17 cellular contexts compared by ENCODE assay signal in genomic region chr6:6872924-6873344, GRCh38.
DNase-seq lines count a peak whose midpoint lies in the region; ATAC-seq, FAIRE-seq and TF ChIP-seq lines count a peak whose summit lies in the region.
"Had no signal": no experiment of that assay in that cellular context is flagged by ENCODE, and none has a peak within 500 bp of the region (broad histone marks: within the 10 kb centered on the region; RNA-seq: fewer than 3 reads in every experiment).

No MANE protein-coding gene starts in this region.

- H3K18ac ChIP-seq in mesendoderm (ENCODE audit: low read length) (no peak overlapping the region), neuronal stem cell (ENCODE audit: low read length) (no peak overlapping the region)

- ATAC-seq in K562: peak; percentile 85

- H3K4me3 ChIP-seq in HUES48 (ENCODE audit: low read depth, low read length) (no peak overlapping the region), K562 (no peak overlapping the region), mesendoderm (ENCODE audit: low read length) (no peak overlapping the region), neuronal stem cell (ENCODE audit: low read length in 2 of 2) (no peak overlapping the region)

- peaks cover 0 to 5% (median 0%) of the 10 kb centered on the region in 7 donors for H3K9me3 Mint-ChIP-seq in CD14-positive monocyte
- peaks cover 2% of the 10 kb centered on the region for H3K9me3 Mint-ChIP-seq in Calu3 (ENCODE audit: low read depth, unreplicated experiment)

- no peak overlapping the region for H3K9ac ChIP-seq in HUES48 (ENCODE audit: low read depth, low read length)
- H3K9ac ChIP-seq in K562 (ENCODE audit: insufficient read depth in 1 of 2, low read depth in 2 of 2, low read length in 2 of 2): no peak overlapping the region; a peak in 1 of 4 replicates
- no peak overlapping the region for H3K9ac ChIP-seq in mesendoderm (ENCODE audit: low read length)
- H3K9ac ChIP-seq in neuronal stem cell (ENCODE audit: low read depth, low read length, poor library complexity): no peak overlapping the region

- no peaks in the 10 kb centered on the region for H3K79me1 ChIP-seq in mesendoderm (ENCODE audit: low read length)
- H3K79me1 ChIP-seq in neuronal stem cell (ENCODE audit: low read depth, low read length): no peaks in the 10 kb centered on the region

- H3K79me2 ChIP-seq in K562 (ENCODE audit: control insufficient read depth, insufficient read depth, low read length): no peaks in the 10 kb centered on the region
- H3K79me2 ChIP-seq in mesendoderm (ENCODE audit: control insufficient read depth, insufficient read depth, low read length): no peaks in the 10 kb centered on the region

- H3K23ac ChIP-seq in mesendoderm (ENCODE audit: low read length) (no peak overlapping the region), neuronal stem cell (ENCODE audit: low read depth, low read length, poor library complexity) (no peak overlapping the region)

- in situ Hi-C loops in K562 (cut with MboI): no loop called here

- H3K4me1 Mint-ChIP-seq in CD14-positive monocyte (peaks cover 60% of the 10 kb centered on the region), Calu3 (ENCODE audit: low read depth, unreplicated experiment) (no peaks in the 10 kb centered on the region)
- H3K4me1 Mint-ChIP-seq: B cell had no signal

- H3K4me3 Mint-ChIP-seq in CD14-positive monocyte (no peak overlapping the region), Calu3 (ENCODE audit: low read depth, unreplicated experiment) (no peak overlapping the region)
- H3K4me3 Mint-ChIP-seq: B cell had no signal

- peak overlapping the region; percentile 0 for H3K27ac ChIP-seq in HUES48 (ENCODE audit: low read depth, low read length)
- H3K27ac ChIP-seq in K562 (ENCODE audit: extremely low read depth, low read depth, low read length): peak overlapping the region; percentile 13; the same call in 1 of the 3 replicates
- H3K27ac ChIP-seq in mesendoderm (ENCODE audit: low read depth, low read length): no peak overlapping the region
- no peak overlapping the region for H3K27ac ChIP-seq in neuronal stem cell (replicated peaks; ENCODE audit: low read length)

- H4K91ac ChIP-seq in neuronal stem cell (ENCODE audit: low read depth, low read length, poor library complexity): no peak overlapping the region

- BruUV-seq in K562 (replicated peaks; lab: Mats Ljungman, UMichigan) (no TSS peak), Calu3 (replicated peaks; lab: Mats Ljungman, UMichigan) (no TSS peak)

- WGBS in K562 (ENCODE audit: insufficient coverage, low coverage, missing lambda C conversion rate): 6% methylated on average over 4 of the region's 4 CpGs
- no CpG with 5 or more reads among the region's 4 CpGs for whole genome bisulfite sequencing in mesendoderm (ENCODE audit: extremely low coverage, insufficient coverage, low lambda C conversion rate)
- no CpG with 5 or more reads among the region's 4 CpGs for WGBS in neuronal stem cell (ENCODE audit: extremely low coverage in 2 of 2, insufficient read length in 2 of 2, insufficient replicate concordance in 1 of 2), 2 donors

- H2BK5ac ChIP-seq in mesendoderm (ENCODE audit: low read length): no peak overlapping the region
- no peak overlapping the region for H2BK5ac ChIP-seq in neuronal stem cell (ENCODE audit: low read length)

- H2BK15ac ChIP-seq in mesendoderm (replicated peaks; ENCODE audit: low read depth) (no peak overlapping the region), neuronal stem cell (ENCODE audit: low read length) (no peak overlapping the region)

- peak in 1 of 3 experiments; percentile 48; a peak in 2 of 6 replicates for TF ChIP-seq CTCF in K562 (IDR thresholded peaks at IDR 0.05 in 2 of 3, conservative IDR thresholded peaks at IDR 0.05 in 1 of 3; ENCODE audit: insufficient read depth in 2 of 3, low read depth in 1 of 3, low read length in 3 of 3)
- no peak for TF ChIP-seq CTCF in CD14-positive monocyte (IDR thresholded peaks at IDR 0.05)
- no peak for TF ChIP-seq CTCF in Calu3 (IDR thresholded peaks at IDR 0.05; ENCODE audit: unreplicated experiment)

- no peak overlapping the region for H2AK5ac ChIP-seq in mesendoderm (ENCODE audit: low read length)
- no peak overlapping the region for H2AK5ac ChIP-seq in neuronal stem cell (ENCODE audit: low read depth, low read length)

- H3K9me3 ChIP-seq in HUES48 (ENCODE audit: control insufficient read depth, insufficient read depth, low read length) (no peaks in the 10 kb centered on the region), K562 (replicated peaks; ENCODE audit: control insufficient read depth, insufficient read depth, low read depth, low read length) (no peaks in the 10 kb centered on the region), neuronal stem cell (replicated peaks in 1 of 2; ENCODE audit: control insufficient read depth in 2 of 2, insufficient read depth in 1 of 2, low read depth in 1 of 2, low read length in 2 of 2) (no peaks in the 10 kb centered on the region)

- H3K4me2 ChIP-seq in K562 (ENCODE audit: insufficient read depth, low read length): peak overlapping the region; percentile 11; the same call in 1 of the 2 replicates
- no peak overlapping the region for H3K4me2 ChIP-seq in mesendoderm (ENCODE audit: low read length)
- no peak overlapping the region for H3K4me2 ChIP-seq in neuronal stem cell (ENCODE audit: insufficient read depth, low read length, poor library complexity, severe bottlenecking)

- H4K20me1 ChIP-seq in K562 (replicated peaks; ENCODE audit: control insufficient read depth, insufficient read depth, low read length): no peaks in the 10 kb centered on the region

- DNase-seq in GM12891 (ENCODE audit: insufficient read length, low spot score) (no peak), K562 (ENCODE audit: extremely low read depth in 1 of 4, low spot score in 3 of 4) (peak in 3 of 4 experiments; percentile 52 to 72 (median 63)), mesendoderm (peak; percentile 23), neuronal stem cell (ENCODE audit: low spot score) (no peak), CD14-positive monocyte (ENCODE audit: low spot score) (no peak), Calu3 (no peak), NCI-H69 (lab: John Stamatoyannopoulos, UW) (no peak)
- DNase-seq: ACHN, DMS 273 treated with DMSO at 0.1 percent for 48 hours, NCI-H187, NCI-H226, NCI-H524 treated with DMSO at 0.1 percent for 48 hours, RPMI8226, SIG-M5, SW 1271 had no signal

- H3K36me3 ChIP-seq in HUES48 (ENCODE audit: control insufficient read depth, insufficient read depth, low read length) (no peaks in the 10 kb centered on the region), K562 (ENCODE audit: control insufficient read depth, insufficient read depth, low read length) (no peaks in the 10 kb centered on the region), mesendoderm (ENCODE audit: control insufficient read depth, insufficient read depth, low read length) (no peaks in the 10 kb centered on the region), neuronal stem cell (replicated peaks in 1 of 2; ENCODE audit: control insufficient read depth in 2 of 2, insufficient read depth in 2 of 2, low read length in 2 of 2) (no peaks in the 10 kb centered on the region)

- H3K4me1 ChIP-seq in HUES48 (ENCODE audit: control insufficient read depth, insufficient read depth, low read length) (peaks cover 11% of the 10 kb centered on the region), K562 (replicated peaks in 1 of 2; ENCODE audit: control insufficient read depth in 2 of 2, insufficient read depth in 2 of 2, low read length in 2 of 2) (peaks cover 10 to 24% of the 10 kb centered on the region in 2 experiments; a peak in 4 of 5 replicates), mesendoderm (ENCODE audit: control insufficient read depth, low read depth, low read length) (no peaks in the 10 kb centered on the region), neuronal stem cell (ENCODE audit: control insufficient read depth in 2 of 2, insufficient read depth in 1 of 2, low read depth in 1 of 2, low read length in 2 of 2) (no peaks in the 10 kb centered on the region)

- H3K27me3 ChIP-seq in HUES48 (ENCODE audit: control insufficient read depth, insufficient read depth, low read length): no peaks in the 10 kb centered on the region
- no peaks in the 10 kb centered on the region for H3K27me3 ChIP-seq in K562 (ENCODE audit: control insufficient read depth in 2 of 2, insufficient read depth in 2 of 2, low read length in 2 of 2)
- no peaks in the 10 kb centered on the region for H3K27me3 ChIP-seq in mesendoderm (ENCODE audit: insufficient read depth, low read length, poor library complexity)
- H3K27me3 ChIP-seq in neuronal stem cell (ENCODE audit: control insufficient read depth in 3 of 3, insufficient read depth in 3 of 3, low read depth in 1 of 3, low read length in 3 of 3): no peaks in the 10 kb centered on the region

- H3K14ac ChIP-seq in neuronal stem cell (ENCODE audit: low read length): no peak overlapping the region

- TF ChIP-seq EP300 in K562 (IDR thresholded peaks at IDR 0.05; ENCODE audit: low read length): no peak

- peak; percentile 47 to 53 for TF ChIP-seq RAD21 in K562 (CRISPR knock-in tag; conservative IDR thresholded peaks at IDR 0.05 in 1 of 2, IDR thresholded peaks at IDR 0.05 in 1 of 2)

- FAIRE-seq in GM12891 (lab: Jason Lieb, UNC) (no peak), K562 (lab: Jason Lieb, UNC) (peak; percentile 67)

- peaks cover 0 to under 1% (median 0%) of the 10 kb centered on the region in 3 donors for H3K27me3 Mint-ChIP-seq in CD14-positive monocyte (ENCODE audit: low read depth in 3 of 3)
- H3K27me3 Mint-ChIP-seq in Calu3 (ENCODE audit: unreplicated experiment): no peaks in the 10 kb centered on the region

- H2AFZ ChIP-seq in K562 (ENCODE audit: low read depth, low read length): peak overlapping the region; percentile 83
- no peak overlapping the region for H2AFZ ChIP-seq in neuronal stem cell (ENCODE audit: low read length)

- H3K56ac ChIP-seq in mesendoderm (ENCODE audit: low read length): no peak overlapping the region

- TF ChIP-seq POLR2A in GM12891 (IDR thresholded peaks at IDR 0.05; ENCODE audit: low read depth, low read length): peak; percentile 66
- peak; percentile 36; the same call in 1 of the 2 replicates for TF ChIP-seq POLR2A in K562 (conservative IDR thresholded peaks at IDR 0.05)

- no peak overlapping the region for H2BK12ac ChIP-seq in neuronal stem cell (ENCODE audit: low read length)

- H2BK120ac ChIP-seq in mesendoderm (ENCODE audit: low read depth, low read length): no peak overlapping the region
- H2BK120ac ChIP-seq in neuronal stem cell (ENCODE audit: low read depth, low read length): no peak overlapping the region

- CTCF ChIA-PET in K562 (lab: Yijun Ruan, JAX; ENCODE audit: low intra/inter-chr PET ratio) (no interaction called here), Calu3 (lab: Charles Lee) (no interaction called here)

- POLR2A ChIA-PET in K562 (lab: Yijun Ruan, JAX): interaction anchor here (0.6 to 1.3 kb wide), 6 partner anchors 8 to 110 kb away, joined by 3 read pairs; no protein-coding TSS in a partner anchor

- no peaks in the 10 kb centered on the region for H3K9me1 ChIP-seq in K562 (ENCODE audit: control insufficient read depth, insufficient read depth, low read length)

- peak overlapping the region in 1 of 7 donors; percentile 16 for H3K27ac Mint-ChIP-seq in CD14-positive monocyte
- no peak overlapping the region for H3K27ac Mint-ChIP-seq in Calu3 (ENCODE audit: unreplicated experiment)
- H3K27ac Mint-ChIP-seq: B cell had no signal

- intact Hi-C loops in K562 (cut with micrococcal nuclease) (no loop called here), CD14-positive monocyte (cut with micrococcal nuclease) (no loop called here), Calu3 (cut with micrococcal nuclease; ENCODE audit: unreplicated experiment) (no loop called here)

- H3K36me3 Mint-ChIP-seq in CD14-positive monocyte: no peaks in the 10 kb centered on the region
- no peaks in the 10 kb centered on the region for H3K36me3 Mint-ChIP-seq in Calu3 (ENCODE audit: insufficient read depth, unreplicated experiment)

- H3K4ac ChIP-seq in mesendoderm (ENCODE audit: low read depth, low read length) (no peak overlapping the region), neuronal stem cell (ENCODE audit: low read length) (no peak overlapping the region)

- no peak overlapping the region for H4K8ac ChIP-seq in mesendoderm (ENCODE audit: low read depth, low read length)
- H4K8ac ChIP-seq in neuronal stem cell (ENCODE audit: low read depth, low read length): no peak overlapping the region

- H4K5ac ChIP-seq in mesendoderm (ENCODE audit: low read length): no peak overlapping the region

Comparison
In these comparisons a context has a peak if more than half of its experiments do, and no peak if none do; other contexts are left out.
1. DNase-seq: peak in K562 (3 of 4) and mesendoderm (single experiment); none in GM12891 (single experiment), neuronal stem cell (single experiment), CD14-positive monocyte (single experiment), Calu3 (single experiment) and NCI-H69 (single experiment).
2. H3K27ac ChIP-seq: peak in HUES48 (single experiment) and K562 (single experiment); none in mesendoderm (single experiment) and neuronal stem cell (single experiment).